In the genomic region with DNA sequence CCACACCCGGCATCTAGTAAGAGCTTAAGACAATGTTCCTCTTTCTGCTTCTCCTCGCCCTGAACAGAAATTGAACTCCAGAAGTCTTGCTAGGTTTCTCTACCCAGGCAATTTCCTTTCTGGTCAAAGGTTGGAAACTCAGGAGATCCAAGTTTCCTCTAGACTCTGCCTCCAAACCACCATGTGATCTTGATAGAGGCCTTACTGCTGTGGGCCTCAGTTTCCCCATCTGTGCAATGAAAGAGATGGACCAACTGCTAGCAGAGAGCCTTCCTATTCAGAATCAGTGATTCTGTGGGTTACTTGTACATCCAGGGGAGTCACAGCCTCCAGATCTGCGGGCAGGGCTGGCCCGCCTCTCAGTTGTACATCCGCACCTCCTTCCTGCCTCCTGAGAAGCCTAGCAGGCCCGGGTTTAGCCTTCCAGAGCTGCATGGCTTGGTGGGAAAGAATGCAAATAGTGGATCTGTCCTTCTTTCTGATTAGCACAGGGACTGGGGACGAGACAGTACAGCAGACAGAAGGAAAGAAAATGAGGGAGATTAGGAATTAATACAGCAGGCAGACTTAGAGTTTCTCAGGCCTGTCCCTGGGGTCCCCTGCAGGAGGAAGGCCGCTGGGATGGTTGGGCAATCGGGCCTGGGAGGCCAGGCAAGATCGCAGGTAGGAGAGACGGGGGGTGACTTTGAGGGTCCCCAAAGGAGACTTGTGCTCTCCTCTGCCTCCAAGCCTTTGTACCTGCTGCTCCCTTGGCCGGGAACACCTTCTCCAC, we compare ENCODE assay signal across 24 cellular contexts.
DNase-seq lines count a peak whose midpoint lies in the region; ATAC-seq, FAIRE-seq and TF ChIP-seq lines count a peak whose summit lies in the region.
"Had no signal": no experiment of that assay in that cellular context is flagged by ENCODE, and none has a peak within 500 bp of the region (broad histone marks: within the 10 kb centered on the region; RNA-seq: fewer than 3 reads in every experiment).

No MANE protein-coding gene starts in this region.

- no peak overlapping the region for H3K4me3 Mint-ChIP-seq in neural progenitor cell
- H3K4me3 Mint-ChIP-seq in activated T-helper 17 cell treated with anti-CD3 and anti-CD28 coated beads, Interleukin-2, amount 50 U/mL, for 72 hours: no peak overlapping the region
- H3K4me3 Mint-ChIP-seq: CD4-positive, alpha-beta memory T cell; GM23338; H9 had no signal

- H2AK5ac ChIP-seq in mesendoderm (ENCODE audit: low read length): no peak overlapping the region

- H3K27ac ChIP-seq in WERI-Rb-1 (peak overlapping the region; percentile 57), neural progenitor cell (no peak overlapping the region), mesendoderm (ENCODE audit: low read depth, low read length) (no peak overlapping the region)
- H3K27ac ChIP-seq: A549 had no signal

- no peaks in the 10 kb centered on the region for H3K36me3 ChIP-seq in WERI-Rb-1
- H3K36me3 ChIP-seq in neural progenitor cell: no peaks in the 10 kb centered on the region
- H3K36me3 ChIP-seq in mesendoderm (ENCODE audit: control insufficient read depth, insufficient read depth, low read length): no peaks in the 10 kb centered on the region

- H3K79me2 ChIP-seq in neural progenitor cell (ENCODE audit: low read depth): no peaks in the 10 kb centered on the region
- H3K79me2 ChIP-seq in mesendoderm (ENCODE audit: control insufficient read depth, insufficient read depth, low read length): no peaks in the 10 kb centered on the region

- H3K27me3 ChIP-seq in WERI-Rb-1 (ENCODE audit: insufficient read depth, low read depth, severe bottlenecking) (no peaks in the 10 kb centered on the region), neural progenitor cell (peaks cover 98% of the 10 kb centered on the region), mesendoderm (ENCODE audit: insufficient read depth, low read length, poor library complexity) (peaks cover 15% of the 10 kb centered on the region)

- H3K27me3 Mint-ChIP-seq in neural progenitor cell (ENCODE audit: insufficient read depth, low read depth): peaks cover 23% of the 10 kb centered on the region
- H3K27me3 Mint-ChIP-seq in activated T-helper 17 cell treated with anti-CD3 and anti-CD28 coated beads, Interleukin-2, amount 50 U/mL, for 72 hours: peaks cover 47% of the 10 kb centered on the region

- H3K9ac ChIP-seq in neural progenitor cell (no peak overlapping the region), mesendoderm (ENCODE audit: low read length) (no peak overlapping the region)

- H2AFZ ChIP-seq in neural progenitor cell (replicated peaks): no peak overlapping the region
- H2AFZ ChIP-seq: GM23338 had no signal

- no peak overlapping the region for H2BK120ac ChIP-seq in mesendoderm (ENCODE audit: low read depth, low read length)

- H4K8ac ChIP-seq in mesendoderm (ENCODE audit: low read depth, low read length): no peak overlapping the region

- H2BK5ac ChIP-seq in mesendoderm (ENCODE audit: low read length): no peak overlapping the region

- peak; percentile 2 for DNase-seq in SIG-M5 treated with dmso at 0.1 percent for 504 hours (lab: John Stamatoyannopoulos, UW; ENCODE audit: unreplicated experiment)
- DNase-seq in SIG-M5 (lab: John Stamatoyannopoulos, UW): no peak
- peak; percentile 54 for DNase-seq in D721Med (ENCODE audit: insufficient read length, low spot score)
- peak; percentile 42 for DNase-seq in WERI-Rb-1
- no peak for DNase-seq in neural progenitor cell (ENCODE audit: low spot score)
- no peak for DNase-seq in mesendoderm
- DNase-seq: 8988T; ACHN; C1 segment of cervical spinal cord; Calu3; CD4-positive, alpha-beta memory T cell; COR-L47; DMS 273 treated with DMSO at 0.1 percent for 48 hours; DMS79; EL; GDM1; H9 had no signal

- TF ChIP-seq CTCF in D721Med (IDR thresholded peaks at IDR 0.05; ENCODE audit: insufficient read depth, missing control alignments): no peak
- TF ChIP-seq CTCF in WERI-Rb-1 (IDR thresholded peaks at IDR 0.05; ENCODE audit: low read depth, low read length): no peak
- TF ChIP-seq CTCF in neural progenitor cell (IDR thresholded peaks at IDR 0.05): no peak

- H3K4me3 ChIP-seq in WERI-Rb-1 (ENCODE audit: low read depth, low read length) (no peak overlapping the region), neural progenitor cell (no peak overlapping the region), mesendoderm (ENCODE audit: low read length) (no peak overlapping the region)
- H3K4me3 ChIP-seq: A549, GM12878, GM23338 had no signal

- H4K5ac ChIP-seq in mesendoderm (ENCODE audit: low read length): no peak overlapping the region

- H3K18ac ChIP-seq in mesendoderm (ENCODE audit: low read length): no peak overlapping the region

- H3K79me1 ChIP-seq in mesendoderm (ENCODE audit: low read length): no peaks in the 10 kb centered on the region

- H3F3A ChIP-seq in neural progenitor cell (ENCODE audit: low read depth): peaks cover 5% of the 10 kb centered on the region

- ATAC-seq in GM21381 (IDR thresholded peaks at IDR 0.05; ENCODE audit: unreplicated experiment): no peak
- no peak for ATAC-seq in activated T-helper 17 cell treated with anti-CD3 and anti-CD28 coated beads, Interleukin-2, amount 50 U/mL, for 72 hours (replicated peaks)
- ATAC-seq: A549, GM12878, GM23338, HCT116 had no signal

- no peak overlapping the region for H3K23ac ChIP-seq in mesendoderm (ENCODE audit: low read length)

- WGBS in mesendoderm (ENCODE audit: extremely low coverage, insufficient coverage, low lambda C conversion rate): no CpG with 5 or more reads among the region's 12 CpGs

- FAIRE-seq in D721Med (lab: Jason Lieb, UNC): no peak
- FAIRE-seq: A549, GM12878, GM19239 had no signal

- no peaks in the 10 kb centered on the region for H3K9me3 Mint-ChIP-seq in neural progenitor cell
- H3K9me3 Mint-ChIP-seq in activated T-helper 17 cell treated with anti-CD3 and anti-CD28 coated beads, Interleukin-2, amount 50 U/mL, for 72 hours: no peaks in the 10 kb centered on the region
- H3K9me3 Mint-ChIP-seq: GM23338, H9 had no signal

- H3K4me2 ChIP-seq in neural progenitor cell (no peak overlapping the region), mesendoderm (ENCODE audit: low read length) (no peak overlapping the region)
- H3K4me2 ChIP-seq: A549, GM23338 had no signal

- H3K36me3 Mint-ChIP-seq in neural progenitor cell: no peaks in the 10 kb centered on the region
- H3K36me3 Mint-ChIP-seq in activated T-helper 17 cell treated with anti-CD3 and anti-CD28 coated beads, Interleukin-2, amount 50 U/mL, for 72 hours (ENCODE audit: low read depth): no peaks in the 10 kb centered on the region
- H3K36me3 Mint-ChIP-seq: CD4-positive, alpha-beta memory T cell had no signal

- peak overlapping the region; percentile 19 for H3K27ac Mint-ChIP-seq in neural progenitor cell
- H3K27ac Mint-ChIP-seq in activated T-helper 17 cell treated with anti-CD3 and anti-CD28 coated beads, Interleukin-2, amount 50 U/mL, for 72 hours: no peak overlapping the region
- H3K27ac Mint-ChIP-seq: GM23338 had no signal

- peaks cover 13% of the 10 kb centered on the region for H4K20me1 ChIP-seq in neural progenitor cell (ENCODE audit: low read depth)

- no peak overlapping the region for H3K56ac ChIP-seq in mesendoderm (ENCODE audit: low read length)

- no peak overlapping the region for H2BK15ac ChIP-seq in mesendoderm (replicated peaks; ENCODE audit: low read depth)

- no peak overlapping the region for H3K4ac ChIP-seq in mesendoderm (ENCODE audit: low read depth, low read length)

- H3K9me3 ChIP-seq in WERI-Rb-1 (ENCODE audit: severe bottlenecking): no peaks in the 10 kb centered on the region
- H3K9me3 ChIP-seq in neural progenitor cell (ENCODE audit: low read depth): no peaks in the 10 kb centered on the region
- H3K9me3 ChIP-seq: A549 had no signal

- H3K4me1 ChIP-seq in neural progenitor cell: peaks cover 13% of the 10 kb centered on the region
- no peaks in the 10 kb centered on the region for H3K4me1 ChIP-seq in mesendoderm (ENCODE audit: control insufficient read depth, low read depth, low read length)

- H3K4me1 Mint-ChIP-seq in neural progenitor cell: peaks cover 15% of the 10 kb centered on the region
- H3K4me1 Mint-ChIP-seq in activated T-helper 17 cell treated with anti-CD3 and anti-CD28 coated beads, Interleukin-2, amount 50 U/mL, for 72 hours: no peaks in the 10 kb centered on the region

Comparison
In these comparisons a context has a peak if more than half of its experiments do, and no peak if none do; other contexts are left out.
1. DNase-seq: peak in SIG-M5 treated with dmso at 0.1 percent for 504 hours (single experiment), D721Med (single experiment) and WERI-Rb-1 (single experiment); none in SIG-M5 (single experiment), neural progenitor cell (single experiment) and mesendoderm (single experiment).